8 cellular contexts compared by ENCODE assay signal in genomic region chr2:201130524-201131186, GRCh38. TPM values are rescaled to one million over a fixed set of nuclear protein-coding genes. Genes with fewer than 3 reads are reported as not detected.
A peak's percentile ranks its signal among the peaks of the same experiment; 100 is the strongest.
DNase-seq lines count a peak whose midpoint lies in the region; ATAC-seq and TF ChIP-seq lines count a peak whose summit lies in the region.

No MANE protein-coding gene starts in this region.

- POLR2A ChIA-PET in Panc1 (lab: Charles Lee), result no interaction called here

- in situ Hi-C loops in Panc1 (cut with HindIII; ENCODE audit: low pct_unique_long_range_greater_than_20kb, low sequenced_read_pairs), result no loop called here

- H3K27ac Mint-ChIP-seq in central memory CD8-positive, alpha-beta T cell (ENCODE audit: low read depth), result peak overlapping the region; percentile 97

- peak; percentile 19 for ATAC-seq in GM21786 (IDR thresholded peaks at IDR 0.05; ENCODE audit: unreplicated experiment)
- peak; percentile 59; the same call in 1 of the 2 replicates for ATAC-seq in Panc1
- peak; percentile 75 for ATAC-seq in central memory CD8-positive, alpha-beta T cell (replicated peaks; ENCODE audit: extremely low read depth, poor library complexity, severe bottlenecking)

- peaks cover 60% of the 10 kb centered on the region for H3K36me3 Mint-ChIP-seq in central memory CD8-positive, alpha-beta T cell (ENCODE audit: insufficient read depth)

- CTCF ChIA-PET in Panc1 (lab: Charles Lee), result no interaction called here

- no peaks in the 10 kb centered on the region for H3K27me3 ChIP-seq in Panc1 (ENCODE audit: control insufficient read depth, insufficient read depth, low read length)

- no peak overlapping the region for H3K27ac ChIP-seq in Panc1 (ENCODE audit: low read length)

- H3K4me1 ChIP-seq in Panc1 (ENCODE audit: control insufficient read depth, insufficient read depth, low read length), result peaks cover 43% of the 10 kb centered on the region

- H3K4me3 Mint-ChIP-seq in central memory CD8-positive, alpha-beta T cell, result peak overlapping the region; percentile 68

- peaks cover 74% of the 10 kb centered on the region for H3K4me1 Mint-ChIP-seq in central memory CD8-positive, alpha-beta T cell

- H3K27me3 Mint-ChIP-seq in central memory CD8-positive, alpha-beta T cell, result no peaks in the 10 kb centered on the region

- H3K9me3 Mint-ChIP-seq in central memory CD8-positive, alpha-beta T cell, result no peaks in the 10 kb centered on the region

- BruUV-seq in Panc1 (replicated peaks; lab: Mats Ljungman, UMichigan), result no TSS peak

- TF ChIP-seq CTCF in Panc1 (IDR thresholded peaks at IDR 0.05), result no peak

- peaks cover 2% of the 10 kb centered on the region; the same call in 1 of the 2 replicates for H3K36me3 ChIP-seq in Panc1 (ENCODE audit: control insufficient read depth, insufficient read depth, low read length)

- H3K9me3 ChIP-seq in Panc1 (ENCODE audit: control insufficient read depth, insufficient read depth, low read depth, low read length), result no peaks in the 10 kb centered on the region

- no peak for DNase-seq in Panc1 (ENCODE audit: low read depth, low spot score)
- peak; percentile 27 to 48 for DNase-seq in central memory CD8-positive, alpha-beta T cell (ENCODE audit: low spot score in 2 of 2)
- DNase-seq in myocyte (ENCODE audit: low read depth), result peak; percentile 58
- DNase-seq in HuH-7 (ENCODE audit: low spot score), result no peak
- DNase-seq in NCI-H524 (lab: John Stamatoyannopoulos, UW), result no peak
- DNase-seq in NCI-H1105 (lab: John Stamatoyannopoulos, UW), result no peak
- no peak for DNase-seq in dedifferentiated amniotic fluid mesenchymal stem cell (ENCODE audit: extremely low spot score)

- intact Hi-C loops in Panc1 (cut with micrococcal nuclease; ENCODE audit: unreplicated experiment), result no loop called here

- no peak overlapping the region for H3K4me3 ChIP-seq in Panc1 (ENCODE audit: low read depth in 2 of 2, low read length in 2 of 2)

RNA-seq across cellular contexts. Expression of gene CFLAR, which starts 14.7 kb away (rescaled TPM):
- total RNA-seq in Panc1 (2021; ENCODE audit: unreplicated experiment) (46.3 TPM), myocyte (45.4 and 54.0 TPM in 2 replicates)
- 22.2 TPM for polyA plus RNA-seq in Panc1 (2012; ENCODE audit: insufficient read length)
- polyA plus RNA-seq in myocyte (2012), result 32.4 TPM

RNA-seq across cellular contexts. Expression of gene CASP10, which starts 52.3 kb away (rescaled TPM):
- total RNA-seq in Panc1 (2021; ENCODE audit: unreplicated experiment) (0.87 TPM), myocyte (0.48 TPM in 1 of 2 replicates, not detected in the other)
- 0.11 TPM for polyA plus RNA-seq in Panc1 (2012; ENCODE audit: insufficient read length)
- 0.06 TPM for polyA plus RNA-seq in myocyte (2012)

RNA-seq across cellular contexts. Expression of gene NDUFB3, which starts 58.9 kb away (rescaled TPM):
- total RNA-seq in Panc1 (2021; ENCODE audit: unreplicated experiment), result 88.6 TPM
- 47.9 TPM for polyA plus RNA-seq in Panc1 (2012; ENCODE audit: insufficient read length)
- 87.0 and 93.9 TPM in 2 replicates for total RNA-seq in myocyte
- polyA plus RNA-seq in myocyte (2012), result 121 TPM

RNA-seq across cellular contexts. Expression of gene HYCC2, which starts 59.2 kb away (rescaled TPM):
- total RNA-seq in Panc1 (2021; ENCODE audit: unreplicated experiment) (12.0 TPM), myocyte (5.3 and 9.9 TPM in 2 replicates)
- polyA plus RNA-seq in Panc1 (2012; ENCODE audit: insufficient read length), result 1.9 TPM
- 3.0 TPM for polyA plus RNA-seq in myocyte (2012)

Comparison
In these comparisons a context has a peak if more than half of its experiments do, and no peak if none do; other contexts are left out.
1. ATAC-seq: peak in every context shown above with its lines; median percentile 75 in central memory CD8-positive, alpha-beta T cell; 59 in Panc1; 19 in GM21786.
2. DNase-seq: peak in central memory CD8-positive, alpha-beta T cell (2 of 2) and myocyte (single experiment); none in Panc1 (single experiment), HuH-7 (single experiment), NCI-H524 (0 of 2), NCI-H1105 (single experiment) and dedifferentiated amniotic fluid mesenchymal stem cell (single experiment).